In the genomic region with DNA sequence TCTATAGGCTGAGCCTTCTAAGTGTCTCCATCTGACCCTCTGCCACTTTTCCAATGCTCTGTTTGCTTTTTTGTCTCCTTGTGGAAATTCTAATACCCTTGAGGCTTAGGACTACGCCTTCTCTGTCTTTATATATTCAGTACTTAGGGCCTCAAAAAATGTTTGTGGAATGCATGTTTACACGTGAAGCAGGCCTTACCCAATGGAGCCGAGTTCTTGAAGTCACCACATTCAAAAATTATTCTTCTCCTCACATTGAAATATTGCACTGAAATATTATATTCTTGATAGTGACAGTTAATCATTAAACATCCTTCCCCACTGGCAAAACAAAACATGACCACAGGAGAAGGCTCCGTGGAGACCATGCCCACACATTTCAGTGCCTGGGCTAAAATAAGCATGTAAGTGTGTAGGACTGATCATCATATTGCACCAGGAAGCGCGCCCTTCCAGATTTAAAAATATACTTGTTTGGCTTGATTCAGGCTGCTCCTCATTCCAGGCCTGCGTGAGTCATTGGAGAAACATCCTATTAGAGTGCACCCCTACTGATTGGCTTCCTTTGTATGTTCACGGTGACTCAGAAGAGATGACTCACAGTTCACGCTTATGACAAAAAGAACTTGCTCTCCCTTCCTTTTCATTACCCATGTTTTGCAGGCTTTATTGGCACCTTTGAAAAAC, we compare ENCODE assay signal across 9 cellular contexts.
DNase-seq lines count a peak whose midpoint lies in the region; ATAC-seq lines count a peak whose summit lies in the region.
"Had no signal": no experiment of that assay in that cellular context is flagged by ENCODE, and none has a peak within 500 bp of the region (broad histone marks: within the 10 kb centered on the region; RNA-seq: fewer than 3 reads in every experiment).

No MANE protein-coding gene starts in this region.

- H3K4me1 Mint-ChIP-seq in stimulated activated effector memory CD8-positive, alpha-beta T cell treated with anti-CD3 and anti-CD28 coated beads, Interleukin-12 subunit alpha, Interleukin-12 subunit beta, amount 100 ng/mL, for 72 hours = peaks cover 40% of the 10 kb centered on the region

- H3K9me3 Mint-ChIP-seq in stimulated activated effector memory CD8-positive, alpha-beta T cell treated with anti-CD3 and anti-CD28 coated beads, Interleukin-12 subunit alpha, Interleukin-12 subunit beta, amount 100 ng/mL, for 72 hours = no peaks in the 10 kb centered on the region

- peak; percentile 97 for ATAC-seq in stimulated activated effector memory CD8-positive, alpha-beta T cell treated with anti-CD3 and anti-CD28 coated beads, Interleukin-12 subunit alpha, Interleukin-12 subunit beta, amount 100 ng/mL, for 72 hours
- ATAC-seq in GM21576 (IDR thresholded peaks at IDR 0.05; ENCODE audit: unreplicated experiment) = no peak

- H3K4me3 Mint-ChIP-seq in stimulated activated effector memory CD8-positive, alpha-beta T cell treated with anti-CD3 and anti-CD28 coated beads, Interleukin-12 subunit alpha, Interleukin-12 subunit beta, amount 100 ng/mL, for 72 hours = no peak overlapping the region
- H3K4me3 Mint-ChIP-seq: IgD-negative memory B cell had no signal

- no peaks in the 10 kb centered on the region for H3K36me3 Mint-ChIP-seq in stimulated activated effector memory CD8-positive, alpha-beta T cell treated with anti-CD3 and anti-CD28 coated beads, Interleukin-12 subunit alpha, Interleukin-12 subunit beta, amount 100 ng/mL, for 72 hours

- DNase-seq in DMS 273 (lab: John Stamatoyannopoulos, UW; ENCODE audit: unreplicated experiment) (peak; percentile 80), NCI-H1436 (lab: John Stamatoyannopoulos, UW) (peak; percentile 42), epidermal melanocyte (ENCODE audit: insufficient read length, low spot score) (peak; percentile 81), middle frontal gyrus (ENCODE audit: extremely low spot score, low spot score) (peak; percentile 72), DMS79 treated with DMSO at 0.1 percent for 48 hours (lab: John Stamatoyannopoulos, UW) (no peak)
- DNase-seq in activated CD4-positive, alpha-beta T cell treated with anti-CD3 and anti-CD28 coated beads, Interleukin-2, amount 50 U/mL, for 48 hours = peak; percentile 31 to 50
- DNase-seq in stimulated activated effector memory CD8-positive, alpha-beta T cell treated with anti-CD3 and anti-CD28 coated beads, Interleukin-12 subunit alpha, Interleukin-12 subunit beta, amount 100 ng/mL, for 72 hours (ENCODE audit: low spot score in 2 of 2) = peak in 1 of 2 donors; percentile 54

- peak overlapping the region; percentile 2 for H3K27ac Mint-ChIP-seq in stimulated activated effector memory CD8-positive, alpha-beta T cell treated with anti-CD3 and anti-CD28 coated beads, Interleukin-12 subunit alpha, Interleukin-12 subunit beta, amount 100 ng/mL, for 72 hours
- H3K27ac Mint-ChIP-seq: IgD-negative memory B cell had no signal
